ENCODE assay signal across 19 cellular contexts in genomic region chr3:174873832-174874231, GRCh38. TPM values are rescaled to one million over a fixed set of nuclear protein-coding genes. Genes with fewer than 3 reads are reported as not detected.
DNase-seq lines count a peak whose midpoint lies in the region; ATAC-seq and TF ChIP-seq lines count a peak whose summit lies in the region.
"Had no signal": no experiment of that assay in that cellular context is flagged by ENCODE, and none has a peak within 500 bp of the region (broad histone marks: within the 10 kb centered on the region; RNA-seq: fewer than 3 reads in every experiment).

No MANE protein-coding gene starts in this region.

- no peaks in the 10 kb centered on the region for H3K36me3 ChIP-seq in left lung
- no peaks in the 10 kb centered on the region for H3K36me3 ChIP-seq in effector memory CD4-positive, alpha-beta T cell (ENCODE audit: control insufficient read depth, insufficient read depth, low read length)
- H3K36me3 ChIP-seq: BLaER1 had no signal

- no peaks in the 10 kb centered on the region for H3K27me3 ChIP-seq in left lung
- no peaks in the 10 kb centered on the region for H3K27me3 ChIP-seq in effector memory CD4-positive, alpha-beta T cell (replicated peaks; ENCODE audit: control insufficient read depth, insufficient read depth, low read length, poor library complexity, severe bottlenecking)
- H3K27me3 ChIP-seq: BLaER1 had no signal

- H3K4me3 ChIP-seq in left lung = no peak overlapping the region
- H3K4me3 ChIP-seq in effector memory CD4-positive, alpha-beta T cell (ENCODE audit: insufficient read depth, low read depth, low read length, poor library complexity, severe bottlenecking) = no peak overlapping the region
- H3K4me3 ChIP-seq: BLaER1, GM12878 had no signal

- H3K4me1 ChIP-seq in left lung = no peaks in the 10 kb centered on the region
- no peaks in the 10 kb centered on the region for H3K4me1 ChIP-seq in effector memory CD4-positive, alpha-beta T cell (ENCODE audit: control insufficient read depth, insufficient read depth, low read length, poor library complexity, severe bottlenecking)
- H3K4me1 ChIP-seq: BLaER1 had no signal

- H3K9me3 ChIP-seq in left lung = peaks cover 0 to 2% of the 10 kb centered on the region in 2 donors
- H3K9me3 ChIP-seq in effector memory CD4-positive, alpha-beta T cell (ENCODE audit: control insufficient read depth, low read length) = no peaks in the 10 kb centered on the region
- H3K9me3 ChIP-seq: BLaER1 had no signal

- ATAC-seq in left lung = peak; percentile 82
- ATAC-seq in GM18909 (IDR thresholded peaks at IDR 0.05; ENCODE audit: poor library complexity, unreplicated experiment) = no peak
- ATAC-seq: GM12878, HCT116 had no signal

- intact Hi-C loops in left lung (cut with DNase I) = no loop called here

- DNase-seq in DMS53 (lab: John Stamatoyannopoulos, UW) = peak; percentile 11
- DNase-seq in DMS53 treated with DMSO at 0.1 percent for 48 hours (lab: John Stamatoyannopoulos, UW; ENCODE audit: unreplicated experiment) = no peak
- DNase-seq in NCI-H748 (lab: John Stamatoyannopoulos, UW; ENCODE audit: unreplicated experiment) = peak; percentile 13
- DNase-seq in NCI-H748 treated with DMSO at 0.1 percent for 48 hours (lab: John Stamatoyannopoulos, UW) = no peak
- DNase-seq in left lung = no peak
- DNase-seq in effector memory CD4-positive, alpha-beta T cell = no peak
- DNase-seq: 8988T; CD4-positive, alpha-beta memory T cell; DMS153; DND-41; EL; GOT3; H7; HFFc6 had no signal

- no peak for TF ChIP-seq CTCF in left lung (IDR thresholded peaks at IDR 0.05)

- H3K27ac ChIP-seq in left lung = no peak overlapping the region
- no peak overlapping the region for H3K27ac ChIP-seq in effector memory CD4-positive, alpha-beta T cell (ENCODE audit: insufficient read depth, low read length, poor library complexity, severe bottlenecking)
- H3K27ac ChIP-seq: BLaER1, HL-60 had no signal

RNA-seq across cellular contexts. Expression of gene NAALADL2, which starts 14.7 kb away (rescaled TPM):
- 1 to 10 TPM; 9.8 to 9.9 TPM for total RNA-seq in left lung
- total RNA-seq: CD4-positive, alpha-beta memory T cell had no signal

Comparison
In these comparisons a context has a peak if more than half of its experiments do, and no peak if none do; other contexts are left out.
1. DNase-seq: peak in DMS53 (single experiment) and NCI-H748 (single experiment); none in DMS53 treated with DMSO at 0.1 percent for 48 hours (single experiment), NCI-H748 treated with DMSO at 0.1 percent for 48 hours (single experiment), left lung (0 of 2) and effector memory CD4-positive, alpha-beta T cell (0 of 3).